8 cellular contexts compared by ENCODE assay signal in the genomic region with DNA sequence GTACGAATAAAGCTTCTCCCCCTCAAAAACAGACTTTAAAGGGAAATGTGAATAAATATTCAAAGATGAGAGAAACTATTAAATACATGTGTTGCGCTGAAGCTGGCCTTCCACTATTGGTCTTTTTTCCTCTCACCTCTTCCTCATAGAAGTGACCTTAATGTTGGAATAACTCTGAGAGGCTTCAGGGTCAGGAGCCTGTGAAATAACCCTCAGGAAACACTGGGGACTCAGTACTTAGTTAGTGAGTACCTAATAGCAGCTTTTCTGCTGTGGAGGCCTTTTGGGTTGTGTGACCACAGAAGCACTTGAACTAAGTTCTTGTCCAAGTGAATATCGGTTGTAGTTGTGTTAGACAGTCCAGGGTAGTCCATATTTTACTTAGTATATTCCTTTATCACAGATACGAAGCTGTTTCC. TPM values are rescaled to one million over a fixed set of nuclear protein-coding genes. Genes with fewer than 3 reads are reported as not detected.
DNase-seq lines count a peak whose midpoint lies in the region; ATAC-seq, FAIRE-seq and TF ChIP-seq lines count a peak whose summit lies in the region.

No MANE protein-coding gene starts in this region.

- H3K9me3 ChIP-seq in right atrium auricular region (no peaks in the 10 kb centered on the region), keratinocyte (ENCODE audit: control insufficient read depth, low read depth, low read length) (no peaks in the 10 kb centered on the region)

- peaks cover 42% of the 10 kb centered on the region for H3K79me2 ChIP-seq in keratinocyte (ENCODE audit: control insufficient read depth, insufficient read depth, low read length)

- peaks cover 14% of the 10 kb centered on the region for H3K4me1 Mint-ChIP-seq in activated T-helper 17 cell treated with anti-CD3 and anti-CD28 coated beads, Interleukin-2, amount 50 U/mL, for 72 hours

- H3K36me3 Mint-ChIP-seq in activated T-helper 17 cell treated with anti-CD3 and anti-CD28 coated beads, Interleukin-2, amount 50 U/mL, for 72 hours (ENCODE audit: low read depth): no peaks in the 10 kb centered on the region

- H4K20me1 ChIP-seq in keratinocyte (ENCODE audit: control insufficient read depth, extremely low read depth, insufficient read depth, low read length): no peaks in the 10 kb centered on the region

- no peak for FAIRE-seq in keratinocyte (lab: Jason Lieb, UNC)

- H3K36me3 ChIP-seq in right atrium auricular region (no peaks in the 10 kb centered on the region), keratinocyte (ENCODE audit: control insufficient read depth in 2 of 2, extremely low read depth in 1 of 2, insufficient read depth in 2 of 2, low read length in 2 of 2) (no peaks in the 10 kb centered on the region)

- no peaks in the 10 kb centered on the region for H3K9me3 Mint-ChIP-seq in activated T-helper 17 cell treated with anti-CD3 and anti-CD28 coated beads, Interleukin-2, amount 50 U/mL, for 72 hours

- ATAC-seq in left ventricle myocardium superior: no peak
- ATAC-seq in activated T-helper 17 cell treated with anti-CD3 and anti-CD28 coated beads, Interleukin-2, amount 50 U/mL, for 72 hours (replicated peaks): no peak

- peak overlapping the region; percentile 92 for H2AFZ ChIP-seq in keratinocyte (ENCODE audit: control insufficient read depth, low read length)

- peaks cover 0 to 33% of the 10 kb centered on the region in 2 donors for H3K4me1 ChIP-seq in right atrium auricular region
- peaks cover 14% of the 10 kb centered on the region for H3K4me1 ChIP-seq in keratinocyte (ENCODE audit: control insufficient read depth, extremely low read depth, insufficient read depth, low read length)

- peak overlapping the region; percentile 83 for H3K4me2 ChIP-seq in keratinocyte (ENCODE audit: control insufficient read depth, extremely low read depth, insufficient read depth, low read depth, low read length)

- no peaks in the 10 kb centered on the region for H3K27me3 Mint-ChIP-seq in activated T-helper 17 cell treated with anti-CD3 and anti-CD28 coated beads, Interleukin-2, amount 50 U/mL, for 72 hours

- H3K4me3 ChIP-seq in right atrium auricular region (peak overlapping the region; percentile 75 to 82), keratinocyte (ENCODE audit: control insufficient read depth in 2 of 3, extremely low read depth in 1 of 3, insufficient read depth in 2 of 3, low read depth in 1 of 3, low read length in 3 of 3) (peak overlapping the region; percentile 66 to 74 (median 71))

- peak overlapping the region; percentile 95 for H3K4me3 Mint-ChIP-seq in activated T-helper 17 cell treated with anti-CD3 and anti-CD28 coated beads, Interleukin-2, amount 50 U/mL, for 72 hours

- H3K9me1 ChIP-seq in keratinocyte (ENCODE audit: control insufficient read depth, extremely low read depth, insufficient read depth, low read length): peaks cover 3% of the 10 kb centered on the region

- H3K27me3 ChIP-seq in right atrium auricular region (no peaks in the 10 kb centered on the region), keratinocyte (ENCODE audit: control insufficient read depth, extremely low read depth, insufficient read depth, low read length) (no peaks in the 10 kb centered on the region)

- H3K9ac ChIP-seq in keratinocyte (ENCODE audit: control insufficient read depth, extremely low read depth, insufficient read depth, low read length): peak overlapping the region; percentile 92

- peak overlapping the region; percentile 95 for H3K27ac Mint-ChIP-seq in activated T-helper 17 cell treated with anti-CD3 and anti-CD28 coated beads, Interleukin-2, amount 50 U/mL, for 72 hours

- peak overlapping the region; percentile 88 to 93 for H3K27ac ChIP-seq in right atrium auricular region
- peak overlapping the region; percentile 65 for H3K27ac ChIP-seq in keratinocyte (ENCODE audit: control insufficient read depth, insufficient read depth, low read length)

- DNase-seq in right atrium auricular region (ENCODE audit: low spot score) (no peak), left ventricle myocardium superior (no peak), keratinocyte (ENCODE audit: low read depth, low spot score) (no peak), superior temporal gyrus (ENCODE audit: extremely low spot score) (peak; percentile 64), foreskin melanocyte (no peak), hepatic stellate cell (ENCODE audit: low spot score) (no peak), COR-L47 (lab: John Stamatoyannopoulos, UW) (no peak)

- intact Hi-C loops in left ventricle myocardium superior (cut with micrococcal nuclease): loop anchor here (10.0 kb wide), 1 partner anchor 150 kb away; a partner anchor contains a TSS

- dilution Hi-C loops in keratinocyte (cut with MboI; ENCODE audit: extremely low pct_ligation_motif_present, low sequenced_read_pairs): no loop called here

- TF ChIP-seq CTCF in right atrium auricular region (IDR thresholded peaks at IDR 0.05) (no peak), keratinocyte (optimal IDR thresholded peaks at IDR 0.05 in 1 of 3, IDR thresholded peaks at IDR 0.05 in 1 of 3, conservative IDR thresholded peaks at IDR 0.05 in 1 of 3; ENCODE audit: extremely low read depth in 1 of 3, insufficient read depth in 2 of 3, low read length in 3 of 3) (no peak)

RNA-seq across cellular contexts. Expression of a gene that starts 0.8 kb away (rescaled TPM):
- 10 to 100 TPM in 1 of 2 donors, 1 to 10 TPM in 1; 9.7 to 12.7 TPM for total RNA-seq in right atrium auricular region
- 11.2 TPM for total RNA-seq in left ventricle myocardium superior
- 10 to 100 TPM; 12.0 to 15.9 TPM for total RNA-seq in activated T-helper 17 cell treated with anti-CD3 and anti-CD28 coated beads, Interleukin-2, amount 50 U/mL, for 72 hours
- polyA plus RNA-seq in keratinocyte: 5.2 to 9.4 TPM (median 6.1 TPM) in 3 replicates
- 5.4 TPM for polyA plus RNA-seq in keratinocyte (2011; ENCODE audit: low read depth)
- 2.2 and 4.6 TPM in 2 replicates for polyA plus RNA-seq in keratinocyte (2011; cell fraction: cytosol; rRNA removed)
- 10.9 and 15.9 TPM in 2 replicates for polyA plus RNA-seq in keratinocyte (2011; cell fraction: nucleus; rRNA removed)
- 3.0 and 4.0 TPM in 2 replicates for polyA plus RNA-seq in keratinocyte (2012; ENCODE audit: low replicate concordance)
- polyA minus RNA-seq in keratinocyte: 5.3 to 38.0 TPM (median 16.2 TPM) in 3 replicates
- polyA minus RNA-seq in keratinocyte (2011; cell fraction: cytosol; rRNA and poly(A)+ RNA removed): 11.9 TPM
- polyA minus RNA-seq in keratinocyte (2011; cell fraction: nucleus; rRNA and poly(A)+ RNA removed): 22.2 and 42.0 TPM in 2 replicates
